28 cellular contexts compared by ENCODE assay signal in genomic region chr13:80101040-80101439, GRCh38.
"Had no signal": no experiment of that assay in that cellular context is flagged by ENCODE, and none has a peak within 500 bp of the region (broad histone marks: within the 10 kb centered on the region; RNA-seq: fewer than 3 reads in every experiment).

No MANE protein-coding gene starts in this region.

- H3K9me3 Mint-ChIP-seq: immature natural killer cell; stimulated activated naive CD8-positive, alpha-beta T cell treated with anti-CD3 and anti-CD28 coated beads, Interleukin-15, Interleukin-2, amounts not matched to agents 100 ng/mL and 50 ng/mL, for 24 hours had no signal

- H3K27ac ChIP-seq: dorsolateral prefrontal cortex, foreskin keratinocyte, gastroesophageal sphincter, heart left ventricle, ovary, psoas muscle, sigmoid colon, thoracic aorta, tibial nerve, upper lobe of right lung, uterus had no signal

- H3K36me3 Mint-ChIP-seq: immature natural killer cell; naive thymus-derived CD8-positive, alpha-beta T cell; stimulated activated memory B cell treated with anti-CD40 and anti-IgM and Interleukin-4, amounts not matched to agents 10 μg/mL and 1 μg/mL and 100 μg/mL, for 72 hours had no signal

- H3K4me3 ChIP-seq: dorsolateral prefrontal cortex, gastroesophageal sphincter, heart left ventricle, lung, ovary, psoas muscle, sigmoid colon, spleen, thoracic aorta, tibial nerve, upper lobe of right lung, uterus had no signal

- DNase-seq: cortex of kidney; dorsolateral prefrontal cortex; effector CD4-positive, alpha-beta T cell; foreskin keratinocyte; heart left ventricle; hippocampal formation; immature natural killer cell; islet precursor cell; kidney glomerular epithelial cell; mesenchymal stem cell; midbrain; naive thymus-derived CD8-positive, alpha-beta T cell; occipital lobe; ovary; posterior cingulate gyrus; psoas muscle; right cardiac atrium; sigmoid colon; spleen; stimulated activated CD4-positive, alpha-beta T cell treated with anti-CD3 and anti-CD28 coated beads, Interleukin-4, amount 100 ng/mL, for 4 hours; upper lobe of right lung; uterus had no signal

- H3K27me3 ChIP-seq: dorsolateral prefrontal cortex, foreskin keratinocyte, gastroesophageal sphincter, heart left ventricle, ovary, sigmoid colon, spleen, tibial nerve, upper lobe of right lung, uterus had no signal

- H3K9me3 ChIP-seq: gastroesophageal sphincter, heart left ventricle, ovary, psoas muscle, sigmoid colon, spleen, thoracic aorta, tibial nerve, upper lobe of right lung, uterus had no signal

- ATAC-seq: foreskin keratinocyte; gastroesophageal sphincter; heart left ventricle; naive thymus-derived CD8-positive, alpha-beta T cell; psoas muscle; right cardiac atrium; stimulated activated memory B cell treated with anti-CD40 and anti-IgM and Interleukin-4, amounts not matched to agents 10 μg/mL and 1 μg/mL and 100 μg/mL, for 72 hours; upper lobe of right lung had no signal

- H3K4me1 ChIP-seq: foreskin keratinocyte, gastroesophageal sphincter, heart left ventricle, psoas muscle, sigmoid colon, spleen, tibial nerve, upper lobe of right lung, uterus had no signal

- H3K27ac Mint-ChIP-seq: immature natural killer cell; naive thymus-derived CD8-positive, alpha-beta T cell; stimulated activated memory B cell treated with anti-CD40 and anti-IgM and Interleukin-4, amounts not matched to agents 10 μg/mL and 1 μg/mL and 100 μg/mL, for 72 hours; stimulated activated naive CD8-positive, alpha-beta T cell treated with anti-CD3 and anti-CD28 coated beads, Interleukin-15, Interleukin-2, amounts not matched to agents 100 ng/mL and 50 ng/mL, for 24 hours had no signal

- H3K4me3 Mint-ChIP-seq: immature natural killer cell; naive thymus-derived CD8-positive, alpha-beta T cell; stimulated activated memory B cell treated with anti-CD40 and anti-IgM and Interleukin-4, amounts not matched to agents 10 μg/mL and 1 μg/mL and 100 μg/mL, for 72 hours; stimulated activated naive CD8-positive, alpha-beta T cell treated with anti-CD3 and anti-CD28 coated beads, Interleukin-15, Interleukin-2, amounts not matched to agents 100 ng/mL and 50 ng/mL, for 24 hours had no signal

- H3K27me3 Mint-ChIP-seq: stimulated activated memory B cell treated with anti-CD40 and anti-IgM and Interleukin-4, amounts not matched to agents 10 μg/mL and 1 μg/mL and 100 μg/mL, for 72 hours; stimulated activated naive CD8-positive, alpha-beta T cell treated with anti-CD3 and anti-CD28 coated beads, Interleukin-15, Interleukin-2, amounts not matched to agents 100 ng/mL and 50 ng/mL, for 24 hours had no signal

- H3K4me1 Mint-ChIP-seq: immature natural killer cell; naive thymus-derived CD8-positive, alpha-beta T cell; stimulated activated memory B cell treated with anti-CD40 and anti-IgM and Interleukin-4, amounts not matched to agents 10 μg/mL and 1 μg/mL and 100 μg/mL, for 72 hours had no signal

- H3K36me3 ChIP-seq: gastroesophageal sphincter, heart left ventricle, ovary, sigmoid colon, spleen, thoracic aorta, tibial nerve, upper lobe of right lung, uterus had no signal
